Comparison of ENCODE assay signal across 29 cellular contexts in genomic region chr4:72911316-72911715, GRCh38.
"Had no signal": no experiment of that assay in that cellular context is flagged by ENCODE, and none has a peak within 500 bp of the region (broad histone marks: within the 10 kb centered on the region; RNA-seq: fewer than 3 reads in every experiment).

No MANE protein-coding gene starts in this region.

- H3K9me3 Mint-ChIP-seq: endodermal cell had no signal

- H3K9me3 ChIP-seq: colonic mucosa, esophagus muscularis mucosa, esophagus squamous epithelium, gastrocnemius medialis, gastroesophageal sphincter, heart left ventricle, heart right ventricle had no signal

- H3K27ac Mint-ChIP-seq: dendritic cell treated with granulocyte-macrophage colony-stimulating factor and Interleukin-4, amounts not matched to agents 40 ng/mL and 50 ng/mL, for 4 days; effector memory CD8-positive, alpha-beta T cell; endodermal cell had no signal

- H3K4me3 ChIP-seq: colonic mucosa, coronary artery, dorsolateral prefrontal cortex, esophagus muscularis mucosa, esophagus squamous epithelium, gastrocnemius medialis, gastroesophageal sphincter, heart left ventricle, heart right ventricle, hepatocyte had no signal

- H3K27me3 Mint-ChIP-seq: dendritic cell treated with granulocyte-macrophage colony-stimulating factor and Interleukin-4, amounts not matched to agents 40 ng/mL and 50 ng/mL, for 4 days had no signal

- H3K79me2 ChIP-seq: hepatocyte had no signal

- FAIRE-seq: endometrium, endothelial cell of umbilical vein, frontal cortex had no signal

- H3K4me2 ChIP-seq: hepatocyte had no signal

- H3K27me3 ChIP-seq: colonic mucosa, dorsolateral prefrontal cortex, esophagus muscularis mucosa, esophagus squamous epithelium, foreskin keratinocyte, gastrocnemius medialis, gastroesophageal sphincter, heart left ventricle, heart right ventricle, hepatocyte had no signal

- H3K4me1 Mint-ChIP-seq: endodermal cell had no signal

- H3K36me3 ChIP-seq: colonic mucosa, esophagus muscularis mucosa, esophagus squamous epithelium, gastrocnemius medialis, gastroesophageal sphincter, heart left ventricle, heart right ventricle had no signal

- DNase-seq: colonic mucosa; cortex of kidney; dermis blood vessel endothelial cell; dorsolateral prefrontal cortex; effector CD4-positive, alpha-beta T cell; effector CD8-positive, alpha-beta T cell; effector memory CD4-positive, alpha-beta T cell; effector memory CD8-positive, alpha-beta T cell; endodermal cell; erythroblast; esophagus squamous epithelium; foreskin fibroblast; foreskin keratinocyte; foreskin melanocyte; gastrocnemius medialis; glutamatergic neuron; head of caudate nucleus; heart left ventricle; heart right ventricle had no signal

- H3K27ac ChIP-seq: colonic mucosa, coronary artery, dorsolateral prefrontal cortex, epithelial cell of prostate, esophagus muscularis mucosa, esophagus squamous epithelium, foreskin keratinocyte, gastrocnemius medialis, gastroesophageal sphincter, heart left ventricle, heart right ventricle, hepatocyte had no signal

- H2AFZ ChIP-seq: hepatocyte had no signal

- H3K4me3 Mint-ChIP-seq: dendritic cell treated with granulocyte-macrophage colony-stimulating factor and Interleukin-4, amounts not matched to agents 40 ng/mL and 50 ng/mL, for 4 days; effector memory CD8-positive, alpha-beta T cell; endodermal cell had no signal

- H3K4me1 ChIP-seq: colonic mucosa, esophagus muscularis mucosa, esophagus squamous epithelium, foreskin keratinocyte, gastrocnemius medialis, gastroesophageal sphincter, heart left ventricle, heart right ventricle had no signal

- ATAC-seq: effector memory CD8-positive, alpha-beta T cell; esophagus mucosa; foreskin keratinocyte; gastrocnemius medialis; gastroesophageal sphincter; heart left ventricle; heart right ventricle had no signal
